ENCODE assay signal across 1 cellular context in genomic region chr1:47997289-47998200, GRCh38.
TF ChIP-seq lines count a peak whose summit lies in the region.

TRABD2B (minus strand) TSS chr1:47997385.

TF ChIP-seq in IMR-90, 13 proteins besides CTCF, POLR2A, EP300 and RAD21 (continued from another document):
- TF ChIP-seq USF2 (IDR thresholded peaks at IDR 0.05; ENCODE audit: low read depth, low read length) (no peak), RFX5 (IDR thresholded peaks at IDR 0.05; ENCODE audit: low read depth, low read length) (no peak), MXI1 (IDR thresholded peaks at IDR 0.05; ENCODE audit: borderline replicate concordance, low read depth, low read length) (no peak), NFE2L2 (IDR thresholded peaks at IDR 0.05; ENCODE audit: low read depth, low read length) (no peak), MAFK (IDR thresholded peaks at IDR 0.05; ENCODE audit: low read depth, low read length) (no peak)
- TF ChIP-seq, protein P1, sequence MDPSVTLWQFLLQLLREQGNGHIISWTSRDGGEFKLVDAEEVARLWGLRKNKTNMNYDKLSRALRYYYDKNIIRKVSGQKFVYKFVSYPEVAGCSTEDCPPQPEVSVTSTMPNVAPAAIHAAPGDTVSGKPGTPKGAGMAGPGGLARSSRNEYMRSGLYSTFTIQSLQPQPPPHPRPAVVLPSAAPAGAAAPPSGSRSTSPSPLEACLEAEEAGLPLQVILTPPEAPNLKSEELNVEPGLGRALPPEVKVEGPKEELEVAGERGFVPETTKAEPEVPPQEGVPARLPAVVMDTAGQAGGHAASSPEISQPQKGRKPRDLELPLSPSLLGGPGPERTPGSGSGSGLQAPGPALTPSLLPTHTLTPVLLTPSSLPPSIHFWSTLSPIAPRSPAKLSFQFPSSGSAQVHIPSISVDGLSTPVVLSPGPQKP (IDR thresholded peaks at IDR 0.05; ENCODE audit: borderline replicate concordance, low read depth, low read length) = no peak
